8 cellular contexts compared by ENCODE assay signal in the genomic region with DNA sequence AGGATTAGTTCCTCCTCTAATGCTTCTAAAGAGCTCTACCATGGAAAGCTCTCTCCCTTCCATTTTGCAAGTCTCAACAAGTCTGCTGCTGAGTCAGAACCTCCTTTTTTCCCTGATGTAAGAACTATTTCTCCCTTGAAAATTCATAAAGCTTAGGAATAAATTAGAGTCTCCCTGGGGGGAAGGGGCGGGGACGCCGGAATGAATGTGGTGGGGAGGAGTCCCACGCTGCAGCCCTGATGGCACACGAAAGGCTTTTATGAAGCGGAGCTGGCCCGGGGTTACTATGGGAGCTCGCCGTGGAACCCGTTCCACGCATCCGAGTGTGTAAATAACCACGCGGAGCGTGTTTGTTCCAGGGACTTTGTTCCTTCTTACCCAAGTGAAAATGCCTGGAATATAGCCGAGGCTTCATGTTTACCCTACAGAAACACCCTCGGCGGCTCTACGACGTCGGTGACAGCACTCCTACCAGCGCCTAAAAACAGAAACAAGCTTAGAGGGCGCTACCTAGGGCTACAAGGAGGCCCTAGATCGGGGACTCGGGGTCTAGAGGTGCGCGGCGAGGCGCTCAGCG.
DNase-seq lines count a peak whose midpoint lies in the region; ATAC-seq and TF ChIP-seq lines count a peak whose summit lies in the region.

No MANE protein-coding gene starts in this region.

- DNase-seq in NCI-H1694 treated with DMSO at 0.1 percent for 48 hours (lab: John Stamatoyannopoulos, UW) (peak; percentile 4), NCI-H1694 (lab: John Stamatoyannopoulos, UW) (no peak), NCI-H1048 (lab: John Stamatoyannopoulos, UW) (peak; percentile 52), coronary artery (ENCODE audit: low spot score) (peak; percentile 95), left kidney (ENCODE audit: low read depth, low spot score) (peak; percentile 68)
- DNase-seq in activated CD4-positive, CD25-positive, alpha-beta regulatory T cell treated with anti-CD3 and anti-CD28 coated beads, Interleukin-2, amount 50 U/mL, for 16 hours (ENCODE audit: low read depth, low spot score), result peak; percentile 11
- DNase-seq in stimulated activated CD4-positive, alpha-beta T cell treated with anti-CD3 and anti-CD28 coated beads, Interleukin-1b, Interleukin-23, amount 100 ng/mL, for 48 hours, result peak; percentile 54

- ATAC-seq in HG02623 (IDR thresholded peaks at IDR 0.05; ENCODE audit: unreplicated experiment), result peak; percentile 20

- H3K4me3 ChIP-seq in coronary artery, result peak overlapping the region; percentile 97

- no peak for TF ChIP-seq CTCF in coronary artery (IDR thresholded peaks at IDR 0.05)

- H3K27ac ChIP-seq in coronary artery, result peak overlapping the region; percentile 100
